Comparison of ENCODE assay signal across 8 cellular contexts in the genomic region with DNA sequence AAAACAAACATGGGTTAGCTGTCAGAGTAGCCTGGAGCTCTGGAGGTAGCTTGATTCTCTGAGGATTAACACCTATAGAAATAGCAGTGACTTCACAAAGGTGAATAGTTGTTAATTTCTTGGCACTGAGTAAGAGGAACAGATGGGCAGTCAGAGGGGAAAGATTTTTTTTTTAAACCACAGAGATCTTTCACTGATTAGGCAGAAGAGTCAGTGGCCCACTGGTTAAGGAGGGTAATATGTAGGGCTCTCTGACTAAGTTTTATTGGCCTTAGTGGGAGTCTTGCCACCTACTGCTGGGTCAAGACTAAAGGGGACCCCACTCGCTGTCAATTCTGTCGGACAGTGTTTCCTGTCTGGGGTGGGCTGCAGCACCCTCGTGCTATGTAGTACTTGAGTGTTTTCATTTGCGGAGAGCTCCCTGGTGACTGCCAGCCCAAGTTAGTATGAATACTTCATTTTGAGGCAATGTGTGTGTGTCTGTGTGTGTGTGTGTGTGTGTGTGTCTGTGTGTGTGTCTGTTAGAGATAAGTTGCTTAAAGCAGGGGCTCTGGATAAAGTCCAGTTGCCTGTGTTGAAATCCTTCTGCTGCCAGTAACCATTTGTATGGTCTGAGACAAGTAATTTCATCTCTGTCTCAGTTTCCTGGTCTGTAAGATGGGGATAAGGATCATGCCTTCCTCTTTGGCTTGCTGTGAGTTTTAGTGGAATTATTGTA.
DNase-seq lines count a peak whose midpoint lies in the region; ATAC-seq, FAIRE-seq and TF ChIP-seq lines count a peak whose summit lies in the region.

No MANE protein-coding gene starts in this region.

- H3K27me3 ChIP-seq in thyroid gland, result no peaks in the 10 kb centered on the region

- H3K36me3 ChIP-seq in kidney (ENCODE audit: control insufficient read depth in 1 of 2, insufficient read depth in 2 of 2, low read length in 2 of 2), result peaks cover 0 to 5% of the 10 kb centered on the region in 2 donors
- no peaks in the 10 kb centered on the region for H3K36me3 ChIP-seq in thyroid gland

- H3K9ac ChIP-seq in kidney (ENCODE audit: low read length in 2 of 2), result peak overlapping the region in 1 of 2 donors; percentile 0

- H3K4me1 ChIP-seq in kidney (ENCODE audit: control insufficient read depth in 1 of 2, insufficient read depth in 1 of 2, low read depth in 1 of 2, low read length in 2 of 2) (peaks cover 30 to 61% of the 10 kb centered on the region in 2 donors), thyroid gland (peaks cover 11 to 46% of the 10 kb centered on the region in 2 donors)

- H3K9me3 Mint-ChIP-seq in activated T-helper 2 cell treated with anti-CD3 and anti-CD28 coated beads, Interferon-gamma antibody, Interleukin-2, Interleukin-4, amounts not matched to agents 10 μg/mL and 5 μg/mL and 100 μg/mL, durations not matched to agents 14 hours and 24 hours and 36 hours, result no peaks in the 10 kb centered on the region

- no peaks in the 10 kb centered on the region for H3K27me3 Mint-ChIP-seq in activated T-helper 2 cell treated with anti-CD3 and anti-CD28 coated beads, Interferon-gamma antibody, Interleukin-2, Interleukin-4, amounts not matched to agents 10 μg/mL and 5 μg/mL and 100 μg/mL, durations not matched to agents 14 hours and 24 hours and 36 hours (ENCODE audit: low read depth)

- peak overlapping the region; percentile 97 for H3K4me3 Mint-ChIP-seq in activated T-helper 2 cell treated with anti-CD3 and anti-CD28 coated beads, Interferon-gamma antibody, Interleukin-2, Interleukin-4, amounts not matched to agents 10 μg/mL and 5 μg/mL and 100 μg/mL, durations not matched to agents 14 hours and 24 hours and 36 hours (ENCODE audit: low read depth)

- intact Hi-C loops in activated T-helper 2 cell treated with anti-CD3 and anti-CD28 coated beads, Interferon-gamma antibody, Interleukin-2, Interleukin-4, amounts not matched to agents 10 μg/mL and 5 μg/mL and 100 μg/mL, durations not matched to agents 14 hours and 24 hours and 36 hours (cut with micrococcal nuclease), result loop anchor here (1.0 to 10.0 kb wide), 15 partner anchors 8 to 1221 kb away; partner anchors contain the start of gene NRBF2
- intact Hi-C loops in kidney (cut with DNase I), result no loop called here
- intact Hi-C loops in thyroid gland (cut with DNase I), result no loop called here

- in situ Hi-C loops in KBM-7 (cut with MboI; ENCODE audit: low pct_unique_long_range_greater_than_20kb, low sequenced_read_pairs), result no loop called here

- FAIRE-seq in kidney (lab: Jason Lieb, UNC), result no peak

- ATAC-seq in GM21515 (IDR thresholded peaks at IDR 0.05; ENCODE audit: unreplicated experiment), result peak; percentile 33

- TF ChIP-seq POLR2A in thyroid gland (IDR thresholded peaks at IDR 0.05), result no peak

- H3K9me3 ChIP-seq in kidney (ENCODE audit: control insufficient read depth in 1 of 2, low read length in 2 of 2) (no peaks in the 10 kb centered on the region), thyroid gland (no peaks in the 10 kb centered on the region)

- H3K4me3 ChIP-seq in GM12864 (ENCODE audit: low read depth, low read length) (peak overlapping the region; percentile 44), kidney (ENCODE audit: low read length in 2 of 2) (peak overlapping the region in 1 of 2 donors; percentile 34), thyroid gland (replicated peaks in 1 of 3) (no peak overlapping the region)

- 73 to 87% methylated on average over 4 of the region's 4 CpGs for WGBS in thyroid gland, 2 donors

- H3K27ac Mint-ChIP-seq in activated T-helper 2 cell treated with anti-CD3 and anti-CD28 coated beads, Interferon-gamma antibody, Interleukin-2, Interleukin-4, amounts not matched to agents 10 μg/mL and 5 μg/mL and 100 μg/mL, durations not matched to agents 14 hours and 24 hours and 36 hours, result peak overlapping the region; percentile 99

- DNase-seq in GM12864 (ENCODE audit: low read depth), result no peak
- DNase-seq in KBM-7, result peak; percentile 91
- no peak for DNase-seq in activated T-helper 2 cell treated with anti-CD3 and anti-CD28 coated beads, Interferon-gamma antibody, Interleukin-2, Interleukin-4, amounts not matched to agents 10 μg/mL and 5 μg/mL and 100 μg/mL, durations not matched to agents 14 hours and 24 hours and 36 hours (ENCODE audit: low spot score)
- no peak for DNase-seq in kidney
- DNase-seq in thyroid gland, result no peak
- no peak for DNase-seq in stimulated activated naive CD4-positive, alpha-beta T cell treated with Interleukin-2 at 50 U/mL for 16 hours (lab: John Stamatoyannopoulos, UW)
- DNase-seq in RKO (ENCODE audit: low spot score), result no peak

- TF ChIP-seq CTCF in GM12864 (IDR thresholded peaks at IDR 0.05; ENCODE audit: low read depth, low read length, missing control alignments) (no peak), kidney (IDR thresholded peaks at IDR 0.05; ENCODE audit: borderline replicate concordance, extremely low read depth, insufficient read depth) (no peak), thyroid gland (IDR thresholded peaks at IDR 0.05) (no peak)

- peaks cover 48% of the 10 kb centered on the region for H3K36me3 Mint-ChIP-seq in activated T-helper 2 cell treated with anti-CD3 and anti-CD28 coated beads, Interferon-gamma antibody, Interleukin-2, Interleukin-4, amounts not matched to agents 10 μg/mL and 5 μg/mL and 100 μg/mL, durations not matched to agents 14 hours and 24 hours and 36 hours (ENCODE audit: low read depth)

- H3K27ac ChIP-seq in kidney (ENCODE audit: low read depth in 2 of 2, low read length in 2 of 2) (peak overlapping the region; percentile 96 to 98), thyroid gland (peak overlapping the region; percentile 25 to 89 (median 42))

- peaks cover 81% of the 10 kb centered on the region for H3K4me1 Mint-ChIP-seq in activated T-helper 2 cell treated with anti-CD3 and anti-CD28 coated beads, Interferon-gamma antibody, Interleukin-2, Interleukin-4, amounts not matched to agents 10 μg/mL and 5 μg/mL and 100 μg/mL, durations not matched to agents 14 hours and 24 hours and 36 hours (ENCODE audit: low read depth)
